Comparison of ENCODE assay signal across 1 cellular context in genomic region chr14:58280954-58281787, GRCh38.
TF ChIP-seq lines count a peak whose summit lies in the region.

No MANE protein-coding gene starts in this region.

TF ChIP-seq in SK-N-SH, 30 proteins besides CTCF, POLR2A, EP300 and RAD21 (continued from another document):
- TF ChIP-seq REST (IDR thresholded peaks at IDR 0.05; ENCODE audit: low read depth, low read length), result no peak
- TF ChIP-seq FOXM1 (IDR thresholded peaks at IDR 0.05; ENCODE audit: low read depth), result no peak
- no peak for TF ChIP-seq USF1 (IDR thresholded peaks at IDR 0.05; ENCODE audit: borderline replicate concordance, low read depth)
- peak; percentile 45; the same call in 1 of the 2 replicates for TF ChIP-seq FOSL2 (IDR thresholded peaks at IDR 0.05; ENCODE audit: borderline replicate concordance, low read depth)
- peak; percentile 22; the same call in 1 of the 2 replicates for TF ChIP-seq MAX (IDR thresholded peaks at IDR 0.05; ENCODE audit: low read depth)
- no peak for TF ChIP-seq RCOR1 (IDR thresholded peaks at IDR 0.05; ENCODE audit: low read length)
- TF ChIP-seq PBX3 (IDR thresholded peaks at IDR 0.05), result peak; percentile 96
- TF ChIP-seq POLR2AphosphoS5 (IDR thresholded peaks at IDR 0.05; ENCODE audit: low read depth, low read length), result peak; percentile 77
- TF ChIP-seq SIN3A (IDR thresholded peaks at IDR 0.05; ENCODE audit: borderline replicate concordance, low read depth, low read length), result 0 out of 2 replicates have a peak, but pooled peaks have one; percentile 27
- no peak for TF ChIP-seq RFX5 (IDR thresholded peaks at IDR 0.05; ENCODE audit: low read length)
- 0 out of 2 replicates have a peak, but pooled peaks have one; percentile 18 for TF ChIP-seq RXRA (IDR thresholded peaks at IDR 0.05; ENCODE audit: borderline replicate concordance, low read depth)
- peak; percentile 78 for TF ChIP-seq TCF12 (IDR thresholded peaks at IDR 0.05)
- TF ChIP-seq NFIC (IDR thresholded peaks at IDR 0.05; ENCODE audit: borderline replicate concordance), result peak; percentile 90
TF ChIP-seq in SK-N-SH: peak in this region for 12.
